In the genomic region with DNA sequence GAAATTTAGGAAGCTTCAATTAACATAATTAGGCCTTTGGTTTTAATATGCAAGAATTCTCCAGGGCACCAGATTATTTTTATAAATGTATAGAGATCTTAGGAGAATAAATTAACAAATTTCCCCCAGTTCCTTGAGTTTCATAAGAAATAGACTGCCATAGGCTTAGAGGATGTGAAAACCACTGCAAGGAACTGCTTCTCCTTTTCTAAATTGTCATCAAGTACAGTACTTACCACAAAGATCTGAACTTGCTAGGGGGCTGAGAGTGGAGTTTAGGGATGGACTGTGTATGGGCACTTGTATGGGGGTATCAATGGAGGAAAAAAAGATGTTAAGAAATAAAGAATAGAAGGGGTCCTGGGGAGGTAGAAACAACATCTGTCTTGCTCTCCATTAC, we compare ENCODE assay signal across 17 cellular contexts.
DNase-seq lines count a peak whose midpoint lies in the region; ATAC-seq lines count a peak whose summit lies in the region.
"Had no signal": no experiment of that assay in that cellular context is flagged by ENCODE, and none has a peak within 500 bp of the region (broad histone marks: within the 10 kb centered on the region; RNA-seq: fewer than 3 reads in every experiment).

No MANE protein-coding gene starts in this region.

- no peaks in the 10 kb centered on the region for H3K27me3 Mint-ChIP-seq in stimulated activated memory B cell treated with anti-CD40 and anti-IgM and Interleukin-4, amounts not matched to agents 10 μg/mL and 1 μg/mL and 100 μg/mL, for 72 hours
- H3K27me3 Mint-ChIP-seq: CD8-positive, alpha-beta memory T cell had no signal

- DNase-seq in KBM-7: no peak
- DNase-seq in stimulated activated CD8-positive, alpha-beta memory T cell treated with anti-CD3 and anti-CD28 coated beads, Interleukin-4, amount 100 ng/mL, for 48 hours: no peak
- DNase-seq in NCI-H524 (lab: John Stamatoyannopoulos, UW): no peak
- DNase-seq: CD8-positive, alpha-beta memory T cell; DND-41; GF-D8; NCI-H1105; NCI-H1694 treated with DMSO at 0.1 percent for 48 hours; NCI-H345; NCI-H69; SHP77 treated with DMSO at 0.1 percent for 48 hours; SW 1271 had no signal

- peak; percentile 79 for ATAC-seq in GM18868 (IDR thresholded peaks at IDR 0.05; ENCODE audit: unreplicated experiment)
- peak; percentile 48 for ATAC-seq in HG02623 (IDR thresholded peaks at IDR 0.05; ENCODE audit: unreplicated experiment)
- ATAC-seq in HG03565 (IDR thresholded peaks at IDR 0.05; ENCODE audit: unreplicated experiment): peak; percentile 72
- ATAC-seq in stimulated activated memory B cell treated with anti-CD40 and anti-IgM and Interleukin-4, amounts not matched to agents 10 μg/mL and 1 μg/mL and 100 μg/mL, for 72 hours: peak; percentile 63

- H3K9me3 Mint-ChIP-seq in stimulated activated memory B cell treated with anti-CD40 and anti-IgM and Interleukin-4, amounts not matched to agents 10 μg/mL and 1 μg/mL and 100 μg/mL, for 72 hours: no peaks in the 10 kb centered on the region
- H3K9me3 Mint-ChIP-seq: T-helper 2 cell treated with Interferon-gamma antibody and Interleukin-4, amounts not matched to agents 5 μg/mL and 100 μg/mL, for 36 hours had no signal

- in situ Hi-C loops in KBM-7 (cut with MboI; ENCODE audit: low pct_unique_long_range_greater_than_20kb, low sequenced_read_pairs): no loop called here

- H3K36me3 Mint-ChIP-seq in stimulated activated memory B cell treated with anti-CD40 and anti-IgM and Interleukin-4, amounts not matched to agents 10 μg/mL and 1 μg/mL and 100 μg/mL, for 72 hours: no peaks in the 10 kb centered on the region
- H3K36me3 Mint-ChIP-seq: CD8-positive, alpha-beta memory T cell had no signal

- no peak overlapping the region for H3K27ac Mint-ChIP-seq in stimulated activated memory B cell treated with anti-CD40 and anti-IgM and Interleukin-4, amounts not matched to agents 10 μg/mL and 1 μg/mL and 100 μg/mL, for 72 hours
- H3K27ac Mint-ChIP-seq: CD8-positive, alpha-beta memory T cell; T-helper 2 cell treated with Interferon-gamma antibody and Interleukin-4, amounts not matched to agents 5 μg/mL and 100 μg/mL, for 36 hours had no signal

- H3K4me3 Mint-ChIP-seq in stimulated activated memory B cell treated with anti-CD40 and anti-IgM and Interleukin-4, amounts not matched to agents 10 μg/mL and 1 μg/mL and 100 μg/mL, for 72 hours: no peak overlapping the region
- H3K4me3 Mint-ChIP-seq: CD8-positive, alpha-beta memory T cell; T-helper 2 cell treated with Interferon-gamma antibody and Interleukin-4, amounts not matched to agents 5 μg/mL and 100 μg/mL, for 36 hours had no signal

- H3K4me1 Mint-ChIP-seq in stimulated activated memory B cell treated with anti-CD40 and anti-IgM and Interleukin-4, amounts not matched to agents 10 μg/mL and 1 μg/mL and 100 μg/mL, for 72 hours: peaks cover 6% of the 10 kb centered on the region
- H3K4me1 Mint-ChIP-seq: CD8-positive, alpha-beta memory T cell had no signal
